9 cellular contexts compared by ENCODE assay signal in the genomic region with DNA sequence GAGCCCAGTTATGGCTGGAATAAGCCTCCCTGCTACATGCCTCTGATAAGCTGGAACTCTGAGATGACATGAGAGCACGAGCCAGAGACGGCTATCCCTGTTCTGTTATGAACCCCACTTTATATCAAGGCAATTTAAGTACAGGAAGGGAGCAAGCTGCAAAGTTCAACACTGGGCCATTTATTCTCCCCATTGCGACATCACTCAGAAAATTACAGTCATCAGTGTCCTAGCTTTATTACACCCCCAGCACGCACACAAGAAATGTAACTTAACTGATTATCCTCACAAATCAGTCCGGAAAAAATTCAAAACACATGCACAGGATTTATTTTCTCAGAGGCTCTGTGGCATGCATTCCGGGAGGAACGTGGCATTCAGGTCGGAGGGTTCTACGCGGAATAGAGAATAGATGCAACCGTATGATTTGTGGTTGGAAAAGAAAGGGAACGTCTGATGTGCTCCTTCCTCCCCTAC.
A peak's percentile ranks its signal among the peaks of the same experiment; 100 is the strongest.
DNase-seq lines count a peak whose midpoint lies in the region; ATAC-seq and TF ChIP-seq lines count a peak whose summit lies in the region.
"Had no signal": no experiment of that assay in that cellular context is flagged by ENCODE, and none has a peak within 500 bp of the region (broad histone marks: within the 10 kb centered on the region; RNA-seq: fewer than 3 reads in every experiment).

No MANE protein-coding gene starts in this region.

- H3F3A ChIP-seq in SK-N-SH (replicated peaks; ENCODE audit: insufficient read depth), result peaks cover 5% of the 10 kb centered on the region
- H3F3A ChIP-seq in smooth muscle cell (ENCODE audit: low read depth), result peaks cover 6% of the 10 kb centered on the region

- TF ChIP-seq EP300 in SK-N-SH (IDR thresholded peaks at IDR 0.05; ENCODE audit: borderline replicate concordance in 1 of 2, low read depth in 1 of 2, low read length in 1 of 2), result no peak

- POLR2A ChIA-PET in SK-N-SH (lab: Yijun Ruan, JAX), result no interaction called here

- no peaks in the 10 kb centered on the region for H3K9me2 ChIP-seq in SK-N-SH

- in situ Hi-C loops in KBM-7 (cut with MboI; ENCODE audit: low pct_unique_long_range_greater_than_20kb, low sequenced_read_pairs), result no loop called here

- DNase-seq in SK-N-SH (no peak), foreskin keratinocyte (no peak), smooth muscle cell (lab: John Stamatoyannopoulos, UW; ENCODE audit: unreplicated experiment) (no peak), omental fat pad (ENCODE audit: low spot score) (no peak), KBM-7 (no peak)

- peaks cover 0 to 5% of the 10 kb centered on the region in 2 experiments; a peak in 3 of 4 replicates for H3K4me1 ChIP-seq in SK-N-SH (ENCODE audit: control insufficient read depth in 1 of 2, insufficient read depth in 2 of 2, low read depth in 1 of 2, low read length in 1 of 2)
- H3K4me1 ChIP-seq in foreskin keratinocyte, result peaks cover 10% of the 10 kb centered on the region
- H3K4me1 ChIP-seq in smooth muscle cell (ENCODE audit: low read depth), result peaks cover 10% of the 10 kb centered on the region

- WGBS in SK-N-SH (ENCODE audit: low lambda C conversion rate), result 95% methylated on average over 12 of the region's 12 CpGs
- WGBS in smooth muscle cell (ENCODE audit: low lambda C conversion rate), result 37% methylated on average over 12 of the region's 12 CpGs

- H3K9ac ChIP-seq in SK-N-SH, result no peak overlapping the region
- H3K9ac ChIP-seq in smooth muscle cell (ENCODE audit: low read depth), result peak overlapping the region; percentile 4

- H4K20me1 ChIP-seq in SK-N-SH (ENCODE audit: insufficient read depth), result peaks cover 10% of the 10 kb centered on the region
- peaks cover 11% of the 10 kb centered on the region for H4K20me1 ChIP-seq in smooth muscle cell (ENCODE audit: low read depth)

- no peak overlapping the region for H3K27ac ChIP-seq in SK-N-SH (ENCODE audit: low read depth in 2 of 2, low read length in 1 of 2)
- peak overlapping the region; percentile 62 for H3K27ac ChIP-seq in foreskin keratinocyte
- H3K27ac ChIP-seq in smooth muscle cell (ENCODE audit: low read depth), result peak overlapping the region; percentile 46
- H3K27ac ChIP-seq: C4-2B had no signal

- no peak for ATAC-seq in SK-N-SH treated with all-trans-retinoic acid at 6 μM for 48 hours
- no peak for ATAC-seq in foreskin keratinocyte
- ATAC-seq in omental fat pad (ENCODE audit: low FRiP score), result no peak
- no peak for ATAC-seq in GM19455 (IDR thresholded peaks at IDR 0.05; ENCODE audit: unreplicated experiment)

- no peak for TF ChIP-seq RAD21 in SK-N-SH (IDR thresholded peaks at IDR 0.05; ENCODE audit: low read length)

- H3K4me3 ChIP-seq in SK-N-SH (ENCODE audit: low read depth in 2 of 2, low read length in 1 of 2) (peak overlapping the region in 1 of 2 experiments; percentile 7; a peak in 1 of 4 replicates), WI38 (ENCODE audit: low read depth, low read length) (peak overlapping the region; percentile 54), smooth muscle cell (peak overlapping the region; percentile 41)

- CTCF ChIA-PET in SK-N-SH (lab: Yijun Ruan, JAX), result interaction anchor here (0.8 to 6.1 kb wide), 11 partner anchors 10 to 706 kb away, joined by 3 to 47 read pairs (median 5); no protein-coding TSS in a partner anchor

- peaks cover 6 to 10% of the 10 kb centered on the region in 2 experiments for H3K36me3 ChIP-seq in SK-N-SH (replicated peaks in 1 of 2; ENCODE audit: control insufficient read depth in 1 of 2, insufficient read depth in 2 of 2, low read length in 1 of 2)
- no peaks in the 10 kb centered on the region for H3K36me3 ChIP-seq in smooth muscle cell (ENCODE audit: low read depth)

- H3K79me2 ChIP-seq in SK-N-SH (ENCODE audit: insufficient read depth) (peaks cover 18% of the 10 kb centered on the region), smooth muscle cell (ENCODE audit: low read depth) (peaks cover 8% of the 10 kb centered on the region)

- H3K27me3 ChIP-seq in SK-N-SH (ENCODE audit: insufficient read depth), result no peaks in the 10 kb centered on the region
- no peaks in the 10 kb centered on the region for H3K27me3 ChIP-seq in foreskin keratinocyte
- no peaks in the 10 kb centered on the region for H3K27me3 ChIP-seq in smooth muscle cell (ENCODE audit: low read depth)

- TF ChIP-seq CTCF in SK-N-SH (IDR thresholded peaks at IDR 0.05) (no peak), WI38 (IDR thresholded peaks at IDR 0.05; ENCODE audit: low read depth, low read length) (no peak), foreskin keratinocyte (conservative IDR thresholded peaks at IDR 0.05) (no peak), smooth muscle cell (IDR thresholded peaks at IDR 0.05; ENCODE audit: borderline replicate concordance, insufficient read depth, poor library complexity, severe bottlenecking) (no peak), omental fat pad (IDR thresholded peaks at IDR 0.05) (no peak)

- H2AFZ ChIP-seq in SK-N-SH (ENCODE audit: low read depth), result no peak overlapping the region
- H2AFZ ChIP-seq in smooth muscle cell (ENCODE audit: low read depth), result peak overlapping the region; percentile 64

- H3K9me3 ChIP-seq in SK-N-SH (no peaks in the 10 kb centered on the region), smooth muscle cell (replicated peaks; ENCODE audit: low read depth) (no peaks in the 10 kb centered on the region)

- H3K4me2 ChIP-seq in SK-N-SH (no peak overlapping the region), smooth muscle cell (peak overlapping the region; percentile 79)

TF ChIP-seq in SK-N-SH treated with all-trans-retinoic acid at 6 μM for 48 hours, 23 proteins besides CTCF, POLR2A, EP300 and RAD21 (continues in another document):
- TF ChIP-seq OSR1 (CRISPR knock-in tag; IDR thresholded peaks at IDR 0.05) (no peak), ZC3H10 (CRISPR knock-in tag; IDR thresholded peaks at IDR 0.05) (no peak), PPARA (CRISPR knock-in tag; IDR thresholded peaks at IDR 0.05; ENCODE audit: borderline replicate concordance) (no peak), ZNF70 (CRISPR knock-in tag; IDR thresholded peaks at IDR 0.05) (peak; percentile 79; the same call in 1 of the 2 replicates)
- TF ChIP-seq, protein P1, sequence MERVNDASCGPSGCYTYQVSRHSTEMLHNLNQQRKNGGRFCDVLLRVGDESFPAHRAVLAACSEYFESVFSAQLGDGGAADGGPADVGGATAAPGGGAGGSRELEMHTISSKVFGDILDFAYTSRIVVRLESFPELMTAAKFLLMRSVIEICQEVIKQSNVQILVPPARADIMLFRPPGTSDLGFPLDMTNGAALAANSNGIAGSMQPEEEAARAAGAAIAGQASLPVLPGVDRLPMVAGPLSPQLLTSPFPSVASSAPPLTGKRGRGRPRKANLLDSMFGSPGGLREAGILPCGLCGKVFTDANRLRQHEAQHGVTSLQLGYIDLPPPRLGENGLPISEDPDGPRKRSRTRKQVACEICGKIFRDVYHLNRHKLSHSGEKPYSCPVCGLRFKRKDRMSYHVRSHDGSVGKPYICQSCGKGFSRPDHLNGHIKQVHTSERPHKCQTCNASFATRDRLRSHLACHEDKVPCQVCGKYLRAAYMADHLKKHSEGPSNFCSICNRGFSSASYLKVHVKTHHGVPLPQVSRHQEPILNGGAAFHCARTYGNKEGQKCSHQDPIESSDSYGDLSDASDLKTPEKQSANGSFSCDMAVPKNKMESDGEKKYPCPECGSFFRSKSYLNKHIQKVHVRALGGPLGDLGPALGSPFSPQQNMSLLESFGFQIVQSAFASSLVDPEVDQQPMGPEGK (CRISPR knock-in tag; IDR thresholded peaks at IDR 0.05; ENCODE audit: borderline replicate concordance), result no peak

TF ChIP-seq in SK-N-SH, 30 proteins besides CTCF, POLR2A, EP300 and RAD21:
- TF ChIP-seq TAF1 (IDR thresholded peaks at IDR 0.05; ENCODE audit: borderline replicate concordance, low read depth, low read length) (no peak), YY1 (IDR thresholded peaks at IDR 0.05; ENCODE audit: low read depth) (no peak), TCF12 (IDR thresholded peaks at IDR 0.05) (no peak), NFIC (IDR thresholded peaks at IDR 0.05; ENCODE audit: borderline replicate concordance) (no peak), FOXJ3 (CRISPR knock-in tag; IDR thresholded peaks at IDR 0.05) (no peak)

Comparison
In these comparisons a context has a peak if more than half of its experiments do, and no peak if none do; other contexts are left out.
1. H3K27ac ChIP-seq: peak in foreskin keratinocyte (single experiment) and smooth muscle cell (single experiment); none in SK-N-SH (0 of 2).